8 cellular contexts compared by ENCODE assay signal in the genomic region with DNA sequence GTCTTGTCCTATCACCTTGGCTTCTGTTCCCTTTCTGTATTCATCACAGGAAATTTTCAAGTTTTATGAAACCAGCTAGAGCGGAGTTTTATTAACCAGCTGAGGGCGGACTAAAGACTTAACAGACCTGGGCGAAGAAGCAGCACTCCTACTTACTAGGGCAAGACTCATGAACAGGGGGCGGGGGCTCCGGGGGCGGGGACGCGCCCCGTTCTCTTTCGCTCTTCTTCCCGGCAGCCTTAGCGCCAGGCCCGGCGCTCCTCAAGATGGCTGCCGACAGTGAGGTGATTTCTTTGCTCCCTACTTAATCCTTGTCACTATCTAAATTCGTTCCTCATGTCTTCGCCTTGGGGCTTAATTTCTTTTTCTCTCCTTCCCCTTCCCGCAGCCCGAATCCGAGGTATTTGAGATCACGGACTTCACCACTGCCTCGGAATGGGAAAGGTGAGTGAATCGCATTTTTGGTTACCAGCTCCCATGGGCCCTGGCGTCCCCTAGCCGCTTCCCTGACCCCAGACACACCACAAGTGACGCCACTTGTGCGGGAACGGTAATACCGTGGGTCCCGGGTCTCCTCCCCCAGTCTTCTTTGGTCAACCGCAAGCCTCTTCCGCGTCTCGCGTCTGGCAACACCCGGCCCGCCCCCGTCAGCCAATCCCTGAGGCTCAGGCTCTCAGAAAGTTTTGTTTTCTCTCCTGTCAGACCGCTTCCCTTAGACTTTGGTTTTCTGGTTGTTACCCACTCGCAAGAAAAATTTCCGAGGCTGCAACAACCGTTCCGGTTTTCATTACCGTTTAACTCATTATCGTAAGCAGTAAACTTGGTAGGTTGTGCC. TPM values are rescaled to one million over a fixed set of nuclear protein-coding genes. Genes with fewer than 3 reads are reported as not detected.
A peak's percentile ranks its signal among the peaks of the same experiment; 100 is the strongest.
DNase-seq lines count a peak whose midpoint lies in the region; ATAC-seq and TF ChIP-seq lines count a peak whose summit lies in the region.

Gene RAB3GAP1, plus strand, starts transcription at position 251 of the 835 bp plus-strand sequence. Its CDS starts 16 bp downstream, at position 267.

- BruUV-seq in PC-9 (replicated peaks; lab: Mats Ljungman, UMichigan), result TSS peak; percentile 97

- H3K4me2 ChIP-seq in PC-9, result peak within 1 kb of the TSS; percentile 87

- H3K27ac ChIP-seq in PC-9 (peak within 1 kb of the TSS; percentile 82), esophagus (ENCODE audit: low read depth in 2 of 2, low read length in 1 of 2) (peak within 1 kb of the TSS; percentile 94 to 99)

- no peaks in the 10 kb centered on the region for H3K9me2 ChIP-seq in PC-9 (ENCODE audit: insufficient read depth)

- intact Hi-C loops in PC-9 (cut with micrococcal nuclease; ENCODE audit: unreplicated experiment), result loop anchor here (5.0 to 10.0 kb wide), 2 partner anchors 137 to 480 kb away; partner anchors contain the start of genes CCNT2, R3HDM1 and ZRANB3

- H3K27me3 ChIP-seq in PC-9 (ENCODE audit: insufficient read depth, low read depth) (no peaks in the 10 kb centered on the region), esophagus (ENCODE audit: control insufficient read depth in 1 of 2, insufficient read depth in 2 of 2, low read length in 2 of 2) (no peaks in the 10 kb centered on the region), mucosa of stomach (ENCODE audit: control insufficient read depth, insufficient read depth, low read length) (no peaks in the 10 kb centered on the region)

- ATAC-seq in GM21528 (IDR thresholded peaks at IDR 0.05; ENCODE audit: low FRiP score, unreplicated experiment), result peak; percentile 83

- CTCF ChIA-PET in PC-9 (lab: Charles Lee), result interaction anchor here (0.6 kb wide), 1 partner anchor 48 kb away, joined by 4 read pairs; no protein-coding TSS in a partner anchor

- 0 to 1% methylated on average over 45 of the region's 45 CpGs for WGBS in esophagus, 2 donors

- no peaks in the 10 kb centered on the region for H4K20me1 ChIP-seq in PC-9 (ENCODE audit: insufficient read depth)

- H3K4me3 ChIP-seq in PC-9 (peak within 1 kb of the TSS; percentile 87), esophagus (ENCODE audit: low read depth in 1 of 2, low read length in 2 of 2) (peak within 1 kb of the TSS; percentile 72 to 98), mucosa of stomach (ENCODE audit: low read length) (peak within 1 kb of the TSS; percentile 86)

- TF ChIP-seq CTCF in PC-9 (conservative IDR thresholded peaks at IDR 0.05), result no peak

- peak within 1 kb of the TSS; percentile 97 for H3K9ac ChIP-seq in mucosa of stomach (ENCODE audit: low read length)

- POLR2A ChIA-PET in PC-9 (lab: Charles Lee; ENCODE audit: unreplicated experiment), result interaction anchor here (0.5 to 0.6 kb wide), 3 partner anchors 46 to 848 kb away, joined by 3 to 4 read pairs (median 4); partner anchors contain the start of gene MCM6

- H2AFZ ChIP-seq in PC-9, result peak within 1 kb of the TSS; percentile 99

- peaks cover 3% of the 10 kb centered on the region; the same call in 1 of the 2 replicates for H3F3A ChIP-seq in PC-9 (ENCODE audit: insufficient read depth, low read depth)

- no peaks in the 10 kb centered on the region for H3K9me3 ChIP-seq in PC-9 (ENCODE audit: insufficient read depth, low read depth)
- H3K9me3 ChIP-seq in esophagus (ENCODE audit: control insufficient read depth in 2 of 2, insufficient read depth in 1 of 2, low read depth in 1 of 2, low read length in 1 of 2), result no peaks in the 10 kb centered on the region
- no peaks in the 10 kb centered on the region for H3K9me3 ChIP-seq in mucosa of stomach (ENCODE audit: control insufficient read depth, low read length)

- H3K36me3 ChIP-seq in PC-9 (ENCODE audit: low read depth), result peaks cover 6% of the 10 kb centered on the region; the same call in 1 of the 2 replicates
- H3K36me3 ChIP-seq in esophagus (ENCODE audit: control insufficient read depth in 2 of 2, insufficient read depth in 2 of 2, low read length in 1 of 2), result no peaks in the 10 kb centered on the region
- H3K36me3 ChIP-seq in mucosa of stomach (ENCODE audit: control insufficient read depth, insufficient read depth, low read length), result no peaks in the 10 kb centered on the region

- DNase-seq in DMS 273 treated with DMSO at 0.1 percent for 48 hours (lab: John Stamatoyannopoulos, UW) (peak; percentile 59), HuH-7.5 (ENCODE audit: low spot score) (peak; percentile 75), PC-9 (peak; percentile 49 to 65)
- DNase-seq in activated T-cell treated with anti-CD3 and anti-CD28 coated beads, Interleukin-2, amount 50 U/mL, for 1 hour, result peak; percentile 88
- DNase-seq in stimulated activated CD8-positive, alpha-beta memory T cell treated with anti-CD3 and anti-CD28 coated beads, Interleukin-4, amount 100 ng/mL, for 48 hours, result peak; percentile 94

- H3K4me1 ChIP-seq in PC-9 (replicated peaks; ENCODE audit: insufficient read depth) (peaks cover 26% of the 10 kb centered on the region), esophagus (ENCODE audit: control insufficient read depth in 2 of 2, insufficient read depth in 2 of 2, low read length in 1 of 2) (no peaks in the 10 kb centered on the region), mucosa of stomach (ENCODE audit: control insufficient read depth, insufficient read depth, low read length) (peaks cover 22% of the 10 kb centered on the region)

- H3K79me2 ChIP-seq in PC-9 (ENCODE audit: low read depth), result peaks cover 51% of the 10 kb centered on the region

RNA-seq across cellular contexts. Expression of gene RAB3GAP1, which starts in this region (rescaled TPM):
- total RNA-seq in PC-9 (2021), result 29.5 and 36.8 TPM in 2 replicates
- polyA plus RNA-seq in esophagus, result 10 to 100 TPM; 13.9 to 20.2 TPM

Comparison
In these comparisons a context has a peak if more than half of its experiments do, and no peak if none do; other contexts are left out.
1. Peak in every context shown above with its lines: DNase-seq, ATAC-seq, H3K4me3 ChIP-seq and H3K27ac ChIP-seq.